In genomic region chr6:13289789-13290318, GRCh38 we compare ENCODE assay signal across 1 cellular context.
TF ChIP-seq lines count a peak whose summit lies in the region.

No MANE protein-coding gene starts in this region.

TF ChIP-seq in HepG2, 621 proteins besides CTCF, POLR2A, EP300 and RAD21 (continued from another document and continues in another):
- TF ChIP-seq KIAA2018 (CRISPR knock-in tag; IDR thresholded peaks at IDR 0.05; ENCODE audit: borderline replicate concordance), result no peak
- TF ChIP-seq ZNF331 (CRISPR knock-in tag; IDR thresholded peaks at IDR 0.05), result peak; percentile 75
- TF ChIP-seq RFXAP (CRISPR knock-in tag; IDR thresholded peaks at IDR 0.05; ENCODE audit: borderline replicate concordance), result no peak
- TF ChIP-seq NR2C2 (CRISPR knock-in tag; IDR thresholded peaks at IDR 0.05; ENCODE audit: borderline replicate concordance), result no peak; the same call in 1 of the 2 replicates
- peak; percentile 64; the same call in 1 of the 2 replicates for TF ChIP-seq TBX3 (IDR thresholded peaks at IDR 0.05; ENCODE audit: borderline replicate concordance)
- TF ChIP-seq GPN1 (CRISPR knock-in tag; IDR thresholded peaks at IDR 0.05; ENCODE audit: borderline replicate concordance), result no peak
- no peak for TF ChIP-seq AKAP8 (CRISPR knock-in tag; IDR thresholded peaks at IDR 0.05)
- TF ChIP-seq ATF3 (CRISPR knock-in tag; IDR thresholded peaks at IDR 0.05), result no peak
- no peak for TF ChIP-seq ZNF841 (CRISPR knock-in tag; IDR thresholded peaks at IDR 0.05; ENCODE audit: borderline replicate concordance)
- TF ChIP-seq RARG (CRISPR knock-in tag; IDR thresholded peaks at IDR 0.05; ENCODE audit: low read depth), result no peak
- no peak for TF ChIP-seq ZNF138 (CRISPR knock-in tag; IDR thresholded peaks at IDR 0.05; ENCODE audit: low read depth)
- TF ChIP-seq IKZF1 (IDR thresholded peaks at IDR 0.05), result no peak
- TF ChIP-seq PRDM10 (CRISPR knock-in tag; IDR thresholded peaks at IDR 0.05; ENCODE audit: low read depth), result peak; percentile 39; the same call in 1 of the 2 replicates
- no peak for TF ChIP-seq DDIT3 (CRISPR knock-in tag; IDR thresholded peaks at IDR 0.05)
- TF ChIP-seq ZNF34 (CRISPR knock-in tag; IDR thresholded peaks at IDR 0.05; ENCODE audit: borderline replicate concordance), result no peak
- TF ChIP-seq PHF21A (CRISPR knock-in tag; IDR thresholded peaks at IDR 0.05), result peak; percentile 89
- no peak for TF ChIP-seq NFATC3 (CRISPR knock-in tag; IDR thresholded peaks at IDR 0.05)
- TF ChIP-seq ZNF784 (CRISPR knock-in tag; IDR thresholded peaks at IDR 0.05; ENCODE audit: borderline replicate concordance), result no peak
- no peak for TF ChIP-seq NCOA1 (CRISPR knock-in tag; IDR thresholded peaks at IDR 0.05)
- TF ChIP-seq E2F5 (CRISPR knock-in tag; conservative IDR thresholded peaks at IDR 0.05), result no peak
- TF ChIP-seq ZBTB3 (CRISPR knock-in tag; IDR thresholded peaks at IDR 0.05; ENCODE audit: borderline replicate concordance, low read depth), result no peak
- no peak for TF ChIP-seq FLYWCH1 (CRISPR knock-in tag; IDR thresholded peaks at IDR 0.05)
- TF ChIP-seq SNAPC2 (CRISPR knock-in tag; IDR thresholded peaks at IDR 0.05), result no peak
- no peak for TF ChIP-seq EED (CRISPR knock-in tag; IDR thresholded peaks at IDR 0.05)
- TF ChIP-seq MXD1 (CRISPR knock-in tag; IDR thresholded peaks at IDR 0.05), result no peak
- no peak for TF ChIP-seq NFKB2 (CRISPR knock-in tag; IDR thresholded peaks at IDR 0.05; ENCODE audit: borderline replicate concordance)
- no peak for TF ChIP-seq ZNF550 (CRISPR knock-in tag; IDR thresholded peaks at IDR 0.05; ENCODE audit: borderline replicate concordance)
- peak; percentile 67; the same call in 1 of the 2 replicates for TF ChIP-seq ZNF644 (CRISPR knock-in tag; IDR thresholded peaks at IDR 0.05; ENCODE audit: low read depth)
- no peak for TF ChIP-seq RELA (CRISPR knock-in tag; IDR thresholded peaks at IDR 0.05)
- 0 out of 2 replicates have a peak, but pooled peaks have one; percentile 84 for TF ChIP-seq EHMT2 (IDR thresholded peaks at IDR 0.05; ENCODE audit: borderline replicate concordance, low read depth, low read length)
- peak; percentile 79 for TF ChIP-seq ISL2 (CRISPR knock-in tag; IDR thresholded peaks at IDR 0.05)
- no peak for TF ChIP-seq ZBED4 (CRISPR knock-in tag; IDR thresholded peaks at IDR 0.05; ENCODE audit: borderline replicate concordance)
- TF ChIP-seq ZNF816 (CRISPR knock-in tag; IDR thresholded peaks at IDR 0.05; ENCODE audit: borderline replicate concordance), result no peak
- TF ChIP-seq RCOR2 (CRISPR knock-in tag; IDR thresholded peaks at IDR 0.05), result 0 out of 2 replicates have a peak, but pooled peaks have one; percentile 36
- TF ChIP-seq ZNF121 (CRISPR knock-in tag; IDR thresholded peaks at IDR 0.05), result no peak
- peak; percentile 72; the same call in 1 of the 2 replicates for TF ChIP-seq CHD4 (IDR thresholded peaks at IDR 0.05; ENCODE audit: borderline replicate concordance, low read length)
- TF ChIP-seq ETV6 (CRISPR knock-in tag; conservative IDR thresholded peaks at IDR 0.05), result no peak
- no peak for TF ChIP-seq NR1H2 (CRISPR knock-in tag; IDR thresholded peaks at IDR 0.05; ENCODE audit: borderline replicate concordance, low read depth)
- TF ChIP-seq RNF219 (CRISPR knock-in tag; IDR thresholded peaks at IDR 0.05), result no peak
- TF ChIP-seq NFIB (CRISPR knock-in tag; IDR thresholded peaks at IDR 0.05; ENCODE audit: borderline replicate concordance), result no peak
- no peak for TF ChIP-seq ZNF296 (CRISPR knock-in tag; conservative IDR thresholded peaks at IDR 0.05)
